ENCODE assay signal across 1 cellular context in genomic region chr21:38825269-38825668, GRCh38.
TF ChIP-seq lines count a peak whose summit lies in the region.

No MANE protein-coding gene starts in this region.

TF ChIP-seq in HepG2, 621 proteins besides CTCF, POLR2A, EP300 and RAD21:
- no peak for TF ChIP-seq HOMEZ (CRISPR knock-in tag; IDR thresholded peaks at IDR 0.05; ENCODE audit: low read depth)
- no peak for TF ChIP-seq NAIF1 (CRISPR knock-in tag; IDR thresholded peaks at IDR 0.05; ENCODE audit: borderline replicate concordance)
